8 cellular contexts compared by ENCODE assay signal in genomic region chr15:63599401-63600000, GRCh38. TPM values are rescaled to one million over a fixed set of nuclear protein-coding genes. Genes with fewer than 3 reads are reported as not detected.
DNase-seq lines count a peak whose midpoint lies in the region; ATAC-seq, FAIRE-seq and TF ChIP-seq lines count a peak whose summit lies in the region.

No MANE protein-coding gene starts in this region.

- H3K4me2 ChIP-seq in A549 = peak overlapping the region; percentile 88

- TF ChIP-seq CTCF in A549 (IDR thresholded peaks at IDR 0.05) (peak; percentile 71), GM12864 (IDR thresholded peaks at IDR 0.05; ENCODE audit: low read depth, low read length, missing control alignments) (peak; percentile 61), osteocyte (IDR thresholded peaks at IDR 0.05) (peak; percentile 58)

- peaks cover 20% of the 10 kb centered on the region; the same call in 2 of the 3 replicates for H3K4me1 ChIP-seq in A549

- peak overlapping the region; percentile 87 to 93 for H3K27ac ChIP-seq in A549

- ATAC-seq in A549 = peak; percentile 39 to 61
- ATAC-seq in HG02610 (IDR thresholded peaks at IDR 0.05; ENCODE audit: unreplicated experiment) = no peak
- no peak for ATAC-seq in GM18858 (IDR thresholded peaks at IDR 0.05; ENCODE audit: unreplicated experiment)

- no peaks in the 10 kb centered on the region for H3K27me3 Mint-ChIP-seq in activated naive CD4-positive, alpha-beta T cell treated with anti-CD3 and anti-CD28 coated beads for 36 hours (ENCODE audit: low read depth)
- no peaks in the 10 kb centered on the region for H3K27me3 Mint-ChIP-seq in osteocyte (ENCODE audit: unreplicated experiment)

- no peak for TF ChIP-seq POLR2A in A549 (IDR thresholded peaks at IDR 0.05; ENCODE audit: low read length)

- no peaks in the 10 kb centered on the region for H3K9me3 ChIP-seq in A549

- POLR2A ChIA-PET in A549 (lab: Yijun Ruan, JAX) = interaction anchor here (0.7 to 2.7 kb wide), 7 partner anchors 95 to 312 kb away, joined by 3 to 25 read pairs (median 4); partner anchors contain the start of gene USP3

- H3K4me1 Mint-ChIP-seq in activated naive CD4-positive, alpha-beta T cell treated with anti-CD3 and anti-CD28 coated beads for 36 hours (ENCODE audit: low read depth) = peaks cover 55% of the 10 kb centered on the region
- H3K4me1 Mint-ChIP-seq in osteocyte (ENCODE audit: unreplicated experiment) = peaks cover 31% of the 10 kb centered on the region

- WGBS in A549 (ENCODE audit: missing lambda C conversion rate) = 24% methylated on average over 19 of the region's 19 CpGs

- peak overlapping the region; percentile 85 for H3K4me3 Mint-ChIP-seq in activated naive CD4-positive, alpha-beta T cell treated with anti-CD3 and anti-CD28 coated beads for 36 hours
- no peak overlapping the region for H3K4me3 Mint-ChIP-seq in osteocyte (ENCODE audit: unreplicated experiment)

- peak overlapping the region; percentile 83 for H3K27ac Mint-ChIP-seq in activated naive CD4-positive, alpha-beta T cell treated with anti-CD3 and anti-CD28 coated beads for 36 hours
- H3K27ac Mint-ChIP-seq in osteocyte (ENCODE audit: unreplicated experiment) = peak overlapping the region; percentile 72

- no peak for FAIRE-seq in A549 (lab: Jason Lieb, UNC)

- intact Hi-C loops in activated naive CD4-positive, alpha-beta T cell treated with anti-CD3 and anti-CD28 coated beads for 36 hours (cut with micrococcal nuclease) = loop anchor here (1.0 kb wide), 3 partner anchors 8 to 133 kb away; partner anchors contain the start of gene USP3

- peak; percentile 72 to 74 for DNase-seq in A549 (ENCODE audit: low read depth in 1 of 2, low spot score in 1 of 2)
- peak; percentile 49 for DNase-seq in GM12864 (ENCODE audit: low read depth)
- peak; percentile 41 for DNase-seq in NCI-H526 treated with DMSO at 0.1 percent for 48 hours (lab: John Stamatoyannopoulos, UW)
- DNase-seq in activated naive CD4-positive, alpha-beta T cell treated with anti-CD3 and anti-CD28 coated beads for 36 hours = peak; percentile 72
- DNase-seq in globus pallidus (ENCODE audit: low spot score) = peak; percentile 78
- DNase-seq in osteocyte (ENCODE audit: extremely low spot score, unreplicated experiment) = no peak

- CTCF ChIA-PET in A549 (lab: Yijun Ruan, JAX) = interaction anchor here (0.6 to 10.7 kb wide), 42 partner anchors 10 to 468 kb away, joined by 3 to 185 read pairs (median 6); partner anchors contain the start of genes DAPK2 and USP3
- CTCF ChIA-PET in activated naive CD4-positive, alpha-beta T cell treated with anti-CD3 and anti-CD28 coated beads for 36 hours (lab: Charles Lee) = interaction anchor here (0.7 to 8.6 kb wide), 25 partner anchors 11 to 494 kb away, joined by 3 to 101 read pairs (median 5); no protein-coding TSS in a partner anchor

- peak; percentile 84 for TF ChIP-seq RAD21 in A549 (conservative IDR thresholded peaks at IDR 0.05 in 1 of 2, IDR thresholded peaks at IDR 0.05 in 1 of 2)

- H3K4me3 ChIP-seq in A549 = peak overlapping the region; percentile 83
- peak overlapping the region; percentile 71 for H3K4me3 ChIP-seq in GM12864 (ENCODE audit: low read depth, low read length)

- no peaks in the 10 kb centered on the region for H3K9me3 Mint-ChIP-seq in activated naive CD4-positive, alpha-beta T cell treated with anti-CD3 and anti-CD28 coated beads for 36 hours
- no peaks in the 10 kb centered on the region for H3K9me3 Mint-ChIP-seq in osteocyte (ENCODE audit: unreplicated experiment)

- peaks cover 2% of the 10 kb centered on the region for H3K36me3 Mint-ChIP-seq in activated naive CD4-positive, alpha-beta T cell treated with anti-CD3 and anti-CD28 coated beads for 36 hours (ENCODE audit: low read depth)
- peaks cover 4% of the 10 kb centered on the region for H3K36me3 Mint-ChIP-seq in osteocyte (ENCODE audit: unreplicated experiment)

- no peak for TF ChIP-seq EP300 in A549 (IDR thresholded peaks at IDR 0.05)

TF ChIP-seq in A549, 52 proteins besides CTCF, POLR2A, EP300 and RAD21:
- TF ChIP-seq SMC3 (IDR thresholded peaks at IDR 0.05) (peak; percentile 80), HMGXB4 (CRISPR knock-in tag; IDR thresholded peaks at IDR 0.05; ENCODE audit: borderline replicate concordance) (no peak), TFCP2L1 (CRISPR knock-in tag; IDR thresholded peaks at IDR 0.05) (0 out of 2 replicates have a peak, but pooled peaks have one; percentile 28)

RNA-seq across cellular contexts. Expression of gene FBXL22, which starts 2.3 kb away (rescaled TPM):
- polyA plus RNA-seq in A549 (2011; rRNA removed) (0.09 and 0.18 TPM in 2 replicates), A549 (2017; fragmentation: RNase III; extraction: RNeasy Plus Mini Kit Qiagen cat#74134 plus additional on column Dnase treatment) (0.13 to 0.23 TPM (median 0.18 TPM) in 3 replicates)
- polyA plus RNA-seq in A549 (2012; cell fraction: cytosol; rRNA removed) = 0.28 and 0.29 TPM in 2 replicates
- polyA plus RNA-seq in A549 (2012; cell fraction: nucleus; rRNA removed) = 0.41 and 0.49 TPM in 2 replicates
- 0.33 and 0.78 TPM in 2 replicates for polyA minus RNA-seq in A549 (2011; rRNA and poly(A)+ RNA removed)
- under 1 TPM; 0.43 to 0.44 TPM for total RNA-seq in activated naive CD4-positive, alpha-beta T cell treated with anti-CD3 and anti-CD28 coated beads for 36 hours
- total RNA-seq in osteocyte = 0.48 and 0.52 TPM in 2 replicates

Comparison
In these comparisons a context has a peak if more than half of its experiments do, and no peak if none do; other contexts are left out.
1. ATAC-seq: peak in A549 (2 of 2); none in HG02610 (single experiment) and GM18858 (single experiment).
2. Peak in every context shown above with its lines, with median percentiles within 50 percentile points of each other: CTCF ChIP-seq.